Comparison of ENCODE assay signal across 12 cellular contexts in genomic region chr7:45689011-45689796, GRCh38.
A peak's percentile ranks its signal among the peaks of the same experiment; 100 is the strongest.
DNase-seq lines count a peak whose midpoint lies in the region; FAIRE-seq and TF ChIP-seq lines count a peak whose summit lies in the region.
"Had no signal": no experiment of that assay in that cellular context is flagged by ENCODE, and none has a peak within 500 bp of the region (broad histone marks: within the 10 kb centered on the region; RNA-seq: fewer than 3 reads in every experiment).

No MANE protein-coding gene starts in this region.

- no peak for TF ChIP-seq CTCF in stomach (IDR thresholded peaks at IDR 0.05)

- H3K27ac ChIP-seq in ACC112 (ENCODE audit: low read depth, low read length) (no peak overlapping the region), stomach (peak overlapping the region in 1 of 5 donors; percentile 6)
- H3K27ac ChIP-seq: breast epithelium, parathyroid adenoma had no signal

- H3K4me1 ChIP-seq in ACC112 (ENCODE audit: control insufficient read depth, insufficient read depth, low read length, unreplicated experiment) (peaks cover 11% of the 10 kb centered on the region), stomach (peaks cover 8 to 21% (median 13%) of the 10 kb centered on the region in 4 donors)
- H3K4me1 ChIP-seq: breast epithelium, parathyroid adenoma had no signal

- WGBS in stomach, 5 donors, result 76 to 80% (median 79%) methylated on average over 10 of the region's 10 CpGs

- TF ChIP-seq POLR2A in GM12891 (IDR thresholded peaks at IDR 0.05; ENCODE audit: low read depth, low read length) (no peak), stomach (IDR thresholded peaks at IDR 0.05) (no peak)

- no peak for FAIRE-seq in GM12891 (lab: Jason Lieb, UNC)
- FAIRE-seq: GM12892 had no signal

- 0 out of 2 replicates have a peak, but pooled peaks cover 3% of the 10 kb centered on the region for H3K27me3 ChIP-seq in ACC112 (ENCODE audit: insufficient read depth, low read length)
- no peaks in the 10 kb centered on the region for H3K27me3 ChIP-seq in stomach
- H3K27me3 ChIP-seq: breast epithelium had no signal

- peak; percentile 59 for DNase-seq in HS-27A (ENCODE audit: low read depth)
- peak; percentile 79 for DNase-seq in amniotic epithelial cell (ENCODE audit: low read depth)
- peak; percentile 89 for DNase-seq in iris pigment epithelial cell (ENCODE audit: low read depth)
- no peak for DNase-seq in activated naive CD4-positive, alpha-beta T cell treated with Interleukin-2 at 50 U/mL for 16 hours
- no peak for DNase-seq in GM12891 (ENCODE audit: insufficient read length, low spot score)
- no peak for DNase-seq in activated gamma-delta T cell (lab: John Stamatoyannopoulos, UW)
- no peak for DNase-seq in stomach
- DNase-seq: NCI-H1930 had no signal

- H3K9me3 ChIP-seq in stomach, result no peaks in the 10 kb centered on the region
- H3K9me3 ChIP-seq: breast epithelium had no signal

- H3K36me3 ChIP-seq in ACC112 (ENCODE audit: insufficient read depth, low read length) (no peaks in the 10 kb centered on the region), stomach (no peaks in the 10 kb centered on the region)
- H3K36me3 ChIP-seq: breast epithelium had no signal

- H3K79me2 ChIP-seq in ACC112 (ENCODE audit: control insufficient read depth, insufficient read depth, low read length, unreplicated experiment), result no peaks in the 10 kb centered on the region
- H3K79me2 ChIP-seq: parathyroid adenoma had no signal

- H3K4me3 ChIP-seq in ACC112 (ENCODE audit: low read depth, low read length) (no peak overlapping the region), stomach (no peak overlapping the region)
- H3K4me3 ChIP-seq: breast epithelium had no signal

- intact Hi-C loops in stomach (cut with DNase I; ENCODE audit: low total_unique reads), result no loop called here

- peak overlapping the region; percentile 57 for H2AFZ ChIP-seq in ACC112 (ENCODE audit: low read length, unreplicated experiment)
- H2AFZ ChIP-seq: parathyroid adenoma had no signal

- no peak for TF ChIP-seq EP300 in stomach (IDR thresholded peaks at IDR 0.05)

TF ChIP-seq in GM12891, 5 proteins besides CTCF, POLR2A, EP300 and RAD21:
- TF ChIP-seq SPI1 (IDR thresholded peaks at IDR 0.05; ENCODE audit: low read depth, low read length) (no peak), PAX5 (IDR thresholded peaks at IDR 0.05; ENCODE audit: insufficient read depth, low read length, severe bottlenecking) (no peak)

Comparison
In these comparisons a context has a peak if more than half of its experiments do, and no peak if none do; other contexts are left out.
1. DNase-seq: peak in HS-27A (single experiment), amniotic epithelial cell (single experiment) and iris pigment epithelial cell (single experiment); none in activated naive CD4-positive, alpha-beta T cell treated with Interleukin-2 at 50 U/mL for 16 hours (single experiment), GM12891 (single experiment), activated gamma-delta T cell (single experiment) and stomach (single experiment).